31 cellular contexts compared by ENCODE assay signal in the genomic region with DNA sequence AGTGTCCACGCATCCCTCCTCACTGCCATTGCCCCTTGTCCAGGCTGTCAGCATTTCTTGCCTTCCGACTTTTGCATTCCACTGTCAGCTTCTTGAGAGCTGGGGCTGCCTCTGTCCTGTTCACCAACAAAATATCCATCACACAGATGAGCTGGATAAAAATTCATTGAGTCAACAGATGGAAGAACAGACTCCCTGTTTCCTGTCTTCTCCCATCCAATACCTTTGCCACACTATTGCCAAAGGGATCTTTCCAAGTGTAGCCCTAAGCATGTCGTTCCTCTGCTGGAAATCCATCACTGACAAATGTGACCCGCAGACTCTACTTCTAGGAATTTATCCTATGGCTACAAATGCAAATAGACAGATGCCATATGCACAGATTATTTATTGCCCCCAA.
"Had no signal": no experiment of that assay in that cellular context is flagged by ENCODE, and none has a peak within 500 bp of the region (broad histone marks: within the 10 kb centered on the region; RNA-seq: fewer than 3 reads in every experiment).

No MANE protein-coding gene starts in this region.

- H3K4me1 ChIP-seq: adrenal gland, ascending aorta, body of pancreas, breast epithelium, colonic mucosa had no signal

- DNase-seq: activated effector memory CD4-positive, alpha-beta T cell treated with anti-CD3 and anti-CD28 coated beads, Interleukin-2, amount 50 U/mL, for 16 hours; activated effector memory CD4-positive, alpha-beta T cell treated with Interleukin-2 at 50 U/mL for 16 hours; activated gamma-delta T cell; activated gamma-delta T cell treated with Interleukin-2 at 50 U/mL for 16 hours; activated naive CD4-positive, alpha-beta T cell; activated naive CD4-positive, alpha-beta T cell treated with anti-CD3 and anti-CD28 coated beads for 36 hours; activated naive CD4-positive, alpha-beta T cell treated with anti-CD3 and anti-CD28 coated beads, Interleukin-2, amount 10 ng/mL, durations not matched to agents 7 days and 5 days; activated naive CD4-positive, alpha-beta T cell treated with anti-CD3 and anti-CD28 coated beads, Interleukin-2, amount 50 U/mL, for 16 hours; activated naive CD4-positive, alpha-beta T cell treated with Interleukin-2 at 50 U/mL for 16 hours; activated naive CD8-positive, alpha-beta T cell treated with anti-CD3 and anti-CD28 coated beads for 36 hours; activated naive CD8-positive, alpha-beta T cell treated with anti-CD3 and anti-CD28 coated beads, Interleukin-2, amount 10 ng/mL, durations not matched to agents 7 days and 5 days; activated naive CD8-positive, alpha-beta T cell treated with anti-CD3 and anti-CD28 coated beads, Interleukin-2, amount 50 U/mL, for 24 hours; activated T-cell treated with anti-CD3 and anti-CD28 coated beads, Interleukin-2, amount 50 U/mL, for 24 hours; activated T-cell treated with anti-CD3 and anti-CD28 coated beads, Interleukin-2, amount 50 U/mL, for 4 hours; activated T-cell treated with anti-CD3 and anti-CD28 coated beads, Interleukin-2, amount 50 U/mL, for 48 hours; activated T-cell treated with anti-CD3 and anti-CD28 coated beads, Interleukin-2, amount 50 U/mL, for 72 hours; adrenal gland; amniotic stem cell; amygdala; anterior cingulate cortex; aorta; body of pancreas; brain microvascular endothelial cell; central memory CD4-positive, alpha-beta T cell; cerebellar nuclear complex; colonic mucosa had no signal

- H3K36me3 ChIP-seq: adrenal gland, ascending aorta, brain microvascular endothelial cell, breast epithelium, cardiac muscle cell, colonic mucosa had no signal

- H3K27me3 ChIP-seq: ascending aorta, body of pancreas, brain microvascular endothelial cell, cardiac muscle cell, colonic mucosa had no signal

- H3K4me3 ChIP-seq: adrenal gland, ascending aorta, body of pancreas, breast epithelium, cardiac muscle cell, colonic mucosa had no signal

- H3K27ac ChIP-seq: adrenal gland, ascending aorta, body of pancreas, brain microvascular endothelial cell, breast epithelium, cardiac muscle cell, colonic mucosa had no signal

- H3K9me3 ChIP-seq: adrenal gland, body of pancreas, breast epithelium, colonic mucosa had no signal

- ATAC-seq: activated naive CD4-positive, alpha-beta T cell treated with anti-CD3 and anti-CD28 coated beads, Interleukin-2, amount 50 U/mL, for 72 hours; activated naive CD8-positive, alpha-beta T cell treated with anti-CD3 and anti-CD28 coated beads, Interleukin-2, amount 50 U/mL, for 24 hours; activated T-cell treated with anti-CD3 and anti-CD28 coated beads, Interleukin-2, amount 50 U/mL, for 4 hours; activated T-cell treated with anti-CD3 and anti-CD28 coated beads, Interleukin-2, amount 50 U/mL, for 72 hours; activated T-helper 17 cell treated with anti-CD3 and anti-CD28 coated beads, Interleukin-2, amount 50 U/mL, for 72 hours; body of pancreas had no signal
